In genomic region chr7:120996333-120996982, GRCh38 we compare ENCODE assay signal across 10 cellular contexts. TPM values are rescaled to one million over a fixed set of nuclear protein-coding genes. Genes with fewer than 3 reads are reported as not detected.
DNase-seq lines count a peak whose midpoint lies in the region; ATAC-seq and TF ChIP-seq lines count a peak whose summit lies in the region.
"Had no signal": no experiment of that assay in that cellular context is flagged by ENCODE, and none has a peak within 500 bp of the region (broad histone marks: within the 10 kb centered on the region; RNA-seq: fewer than 3 reads in every experiment).

No MANE protein-coding gene starts in this region.

- H3K4me1 ChIP-seq in RWPE2 (ENCODE audit: insufficient read depth, poor library complexity, severe bottlenecking) (peaks cover 16% of the 10 kb centered on the region), fibroblast of lung (ENCODE audit: control insufficient read depth, extremely low read depth, insufficient read depth, low read length) (peaks cover 11% of the 10 kb centered on the region), psoas muscle (peaks cover 72% of the 10 kb centered on the region)
- H3K4me1 ChIP-seq: A549 had no signal

- no peak overlapping the region for H2AFZ ChIP-seq in fibroblast of lung (ENCODE audit: low read length)

- no peak overlapping the region for H3K9ac ChIP-seq in fibroblast of lung (ENCODE audit: insufficient read depth, low read length)

- H3K4me3 ChIP-seq in RWPE2 (ENCODE audit: severe bottlenecking) (no peak overlapping the region), fibroblast of lung (replicated peaks in 1 of 4; ENCODE audit: control extremely low read depth in 1 of 4, insufficient read depth in 1 of 4, low read depth in 3 of 4, low read length in 4 of 4) (no peak overlapping the region), psoas muscle (no peak overlapping the region)
- H3K4me3 ChIP-seq: A549, skin epidermis had no signal

- H3K36me3 ChIP-seq in RWPE2 (ENCODE audit: low read depth) (no peaks in the 10 kb centered on the region), fibroblast of lung (ENCODE audit: control insufficient read depth, insufficient read depth, low read length) (no peaks in the 10 kb centered on the region), psoas muscle (ENCODE audit: insufficient read depth in 1 of 2, low read depth in 1 of 2) (no peaks in the 10 kb centered on the region)

- no peak overlapping the region for H3K4me2 ChIP-seq in fibroblast of lung (ENCODE audit: extremely low read depth, insufficient read depth, low read length)
- H3K4me2 ChIP-seq: A549 had no signal

- DNase-seq in NCI-H1694 treated with DMSO at 0.1 percent for 48 hours (lab: John Stamatoyannopoulos, UW) (peak; percentile 25), NCI-H1694 (lab: John Stamatoyannopoulos, UW) (no peak), HFFc6 (peak; percentile 90), RWPE2 (ENCODE audit: low spot score) (peak; percentile 73), fibroblast of lung (ENCODE audit: low read depth in 2 of 2) (peak; percentile 87 to 96), psoas muscle (peak in 1 of 2 donors; percentile 27), NCI-H748 treated with DMSO at 0.1 percent for 48 hours (lab: John Stamatoyannopoulos, UW) (no peak), RKO (ENCODE audit: low spot score) (no peak)

- H3K79me2 ChIP-seq in fibroblast of lung (ENCODE audit: control insufficient read depth, insufficient read depth, low read length) = peaks cover 88% of the 10 kb centered on the region

- ATAC-seq in RWPE2 (ENCODE audit: low read depth) (peak; percentile 91), psoas muscle (peak in 3 of 4 donors; percentile 42 to 65 (median 56))
- ATAC-seq: A549 had no signal

- no peaks in the 10 kb centered on the region for H3K9me3 Mint-ChIP-seq in HFFc6

- no peak overlapping the region for H3K27ac ChIP-seq in RWPE2 (ENCODE audit: poor library complexity, severe bottlenecking)
- no peak overlapping the region for H3K27ac ChIP-seq in fibroblast of lung (ENCODE audit: insufficient read depth, low read length)
- peak overlapping the region; percentile 72 for H3K27ac ChIP-seq in psoas muscle
- H3K27ac ChIP-seq: A549 had no signal

- peak overlapping the region; percentile 48 for H3K27ac Mint-ChIP-seq in HFFc6

- no peaks in the 10 kb centered on the region; the same call in 1 of the 2 replicates for H3K27me3 Mint-ChIP-seq in HFFc6 (ENCODE audit: insufficient read depth)

- 86 to 88% (median 86%) methylated on average over 2 of the region's 2 CpGs for WGBS in psoas muscle, 3 donors

- peaks cover 54% of the 10 kb centered on the region for H3K36me3 Mint-ChIP-seq in HFFc6 (ENCODE audit: low read depth)

- TF ChIP-seq CTCF in HFFc6 (IDR thresholded peaks at IDR 0.05) (no peak), RWPE2 (IDR thresholded peaks at IDR 0.05; ENCODE audit: poor library complexity, severe bottlenecking) (no peak), fibroblast of lung (conservative IDR thresholded peaks at IDR 0.05 in 1 of 2, IDR thresholded peaks at IDR 0.05 in 1 of 2; ENCODE audit: low read depth in 1 of 2, low read length in 2 of 2) (no peak), psoas muscle (IDR thresholded peaks at IDR 0.05) (no peak)

- intact Hi-C loops in psoas muscle (cut with DNase I) = no loop called here

- H3K4me1 Mint-ChIP-seq in HFFc6 (ENCODE audit: low read depth) = peaks cover 89% of the 10 kb centered on the region

- H3K4me3 Mint-ChIP-seq in HFFc6 = peak overlapping the region; percentile 48; the same call in 1 of the 2 replicates

- no peaks in the 10 kb centered on the region for H3K9me3 ChIP-seq in RWPE2 (ENCODE audit: severe bottlenecking)
- no peaks in the 10 kb centered on the region for H3K9me3 ChIP-seq in fibroblast of lung (ENCODE audit: control insufficient read depth, insufficient read depth, low read depth, low read length)
- H3K9me3 ChIP-seq in psoas muscle = no peaks in the 10 kb centered on the region
- H3K9me3 ChIP-seq: A549 had no signal

- no peaks in the 10 kb centered on the region for H4K20me1 ChIP-seq in fibroblast of lung (ENCODE audit: control insufficient read depth, extremely low read depth, insufficient read depth, low read length)

- H3K27me3 ChIP-seq in RWPE2 (ENCODE audit: insufficient read depth, poor library complexity, severe bottlenecking) = no peaks in the 10 kb centered on the region
- H3K27me3 ChIP-seq in fibroblast of lung (ENCODE audit: control insufficient read depth, insufficient read depth, low read length) = no peaks in the 10 kb centered on the region
- no peaks in the 10 kb centered on the region for H3K27me3 ChIP-seq in psoas muscle (ENCODE audit: insufficient read depth in 3 of 3, low read length in 2 of 3)

RNA-seq across cellular contexts. Expression of gene CPED1, which starts 7.9 kb away (rescaled TPM):
- total RNA-seq in HFFc6 (2021; fragmentation: NEBNext Ultra II Directional; extraction: Animal tissue kit (Norgen Biotek cat#: 25700)) = 100 to 1,000 TPM in 2 of 6 experiments, 10 to 100 TPM in 4; 85.0 to 112 (median 95.9) TPM
- total RNA-seq in fibroblast of lung = 84.0 and 196 TPM in 2 replicates
- 70.2 and 83.2 TPM in 2 replicates for polyA plus RNA-seq in fibroblast of lung
- polyA plus RNA-seq in fibroblast of lung (2012) = 46.2 and 59.8 TPM in 2 replicates
- 142 and 352 TPM in 2 replicates for polyA minus RNA-seq in fibroblast of lung (ENCODE audit: low replicate concordance)
- 10 to 100 TPM; 12.0 to 39.2 (median 23.1) TPM for total RNA-seq in psoas muscle
- 10 to 100 TPM in 1 of 3 donors, 1 to 10 TPM in 1, under 1 TPM in 1; 0.90 to 11.7 (median 4.9) TPM for polyA plus RNA-seq in psoas muscle

RNA-seq across cellular contexts. Expression of gene ING3, which starts 45.9 kb away (rescaled TPM):
- 10 to 100 TPM in 5 of 6 experiments, 1 to 10 TPM in 1; 9.8 to 15.0 (median 12.7) TPM for total RNA-seq in HFFc6 (2021; fragmentation: NEBNext Ultra II Directional; extraction: Animal tissue kit (Norgen Biotek cat#: 25700))
- 13.1 and 17.5 TPM in 2 replicates for total RNA-seq in fibroblast of lung
- 14.5 and 16.6 TPM in 2 replicates for polyA plus RNA-seq in fibroblast of lung
- 9.7 TPM in 2 replicates for polyA plus RNA-seq in fibroblast of lung (2012)
- 0.63 and 0.86 TPM in 2 replicates for polyA minus RNA-seq in fibroblast of lung (ENCODE audit: low replicate concordance)
- total RNA-seq in psoas muscle = 10 to 100 TPM in 1 of 4 donors, 1 to 10 TPM in 3; 7.1 to 10.1 (median 9.6) TPM
- 1 to 10 TPM; 5.5 to 8.3 (median 6.2) TPM for polyA plus RNA-seq in psoas muscle

Comparison
In these comparisons a context has a peak if more than half of its experiments do, and no peak if none do; other contexts are left out.
1. DNase-seq: peak in NCI-H1694 treated with DMSO at 0.1 percent for 48 hours (single experiment), HFFc6 (single experiment), RWPE2 (single experiment) and fibroblast of lung (2 of 2); none in NCI-H1694 (single experiment), NCI-H748 treated with DMSO at 0.1 percent for 48 hours (single experiment) and RKO (single experiment).